ENCODE assay signal across 21 cellular contexts in genomic region chr7:1388021-1388704, GRCh38.
"Had no signal": no experiment of that assay in that cellular context is flagged by ENCODE, and none has a peak within 500 bp of the region (broad histone marks: within the 10 kb centered on the region; RNA-seq: fewer than 3 reads in every experiment).

No MANE protein-coding gene starts in this region.

- H3K27ac ChIP-seq: esophagus squamous epithelium, gastroesophageal sphincter, left lung, lower lobe of right lung, pancreas, tibial nerve, upper lobe of right lung had no signal

- ATAC-seq: gastroesophageal sphincter, left lung, lower lobe of right lung, pancreas, upper lobe of right lung had no signal

- H3K4me1 ChIP-seq: esophagus squamous epithelium, gastroesophageal sphincter, left lung, lower lobe of right lung, pancreas, tibial nerve, upper lobe of right lung had no signal

- H3K27ac Mint-ChIP-seq: immature natural killer cell, memory B cell, mesothelial cell of epicardium, progenitor cell of endocrine pancreas had no signal

- H3K4me1 Mint-ChIP-seq: mesothelial cell of epicardium had no signal

- FAIRE-seq: colon, keratinocyte, pancreas had no signal

- H3K36me3 ChIP-seq: esophagus squamous epithelium, gastroesophageal sphincter, left lung, lower lobe of right lung, pancreas, tibial nerve, upper lobe of right lung had no signal

- H3K4me3 Mint-ChIP-seq: immature natural killer cell, memory B cell, mesothelial cell of epicardium had no signal

- H3K4me3 ChIP-seq: esophagus squamous epithelium, gastroesophageal sphincter, left lung, lower lobe of right lung, pancreas, smooth muscle cell, tibial nerve, upper lobe of right lung had no signal

- DNase-seq: cerebellar nuclear complex; dermis blood vessel endothelial cell; esophagus squamous epithelium; foreskin fibroblast; glutamatergic neuron; immature natural killer cell; lower lobe of right lung; nucleus accumbens; stimulated activated CD4-positive, alpha-beta T cell treated with anti-CD3 and anti-CD28 coated beads, Interleukin-2, amount 100 ng/mL, for 48 hours; stimulated activated naive CD4-positive, alpha-beta T cell treated with Interleukin-2 at 50 U/mL for 16 hours; upper lobe of right lung had no signal

- H3K9me3 ChIP-seq: lower lobe of right lung, pancreas, upper lobe of right lung had no signal

- H3K36me3 Mint-ChIP-seq: mesothelial cell of epicardium had no signal
